Comparison of ENCODE assay signal across 1 cellular context in genomic region chr19:41638624-41639023, GRCh38.
TF ChIP-seq lines count a peak whose summit lies in the region.

No MANE protein-coding gene starts in this region.

TF ChIP-seq in K562, 482 proteins besides CTCF, POLR2A, EP300 and RAD21:
- no peak for TF ChIP-seq ZNF12 (CRISPR knock-in tag; IDR thresholded peaks at IDR 0.05)
- TF ChIP-seq PRDM10 (IDR thresholded peaks at IDR 0.05; ENCODE audit: partially characterized antibody), result peak; percentile 28
TF ChIP-seq in K562: peak in this region for 1.
